Comparison of ENCODE assay signal across 15 cellular contexts in the genomic region with DNA sequence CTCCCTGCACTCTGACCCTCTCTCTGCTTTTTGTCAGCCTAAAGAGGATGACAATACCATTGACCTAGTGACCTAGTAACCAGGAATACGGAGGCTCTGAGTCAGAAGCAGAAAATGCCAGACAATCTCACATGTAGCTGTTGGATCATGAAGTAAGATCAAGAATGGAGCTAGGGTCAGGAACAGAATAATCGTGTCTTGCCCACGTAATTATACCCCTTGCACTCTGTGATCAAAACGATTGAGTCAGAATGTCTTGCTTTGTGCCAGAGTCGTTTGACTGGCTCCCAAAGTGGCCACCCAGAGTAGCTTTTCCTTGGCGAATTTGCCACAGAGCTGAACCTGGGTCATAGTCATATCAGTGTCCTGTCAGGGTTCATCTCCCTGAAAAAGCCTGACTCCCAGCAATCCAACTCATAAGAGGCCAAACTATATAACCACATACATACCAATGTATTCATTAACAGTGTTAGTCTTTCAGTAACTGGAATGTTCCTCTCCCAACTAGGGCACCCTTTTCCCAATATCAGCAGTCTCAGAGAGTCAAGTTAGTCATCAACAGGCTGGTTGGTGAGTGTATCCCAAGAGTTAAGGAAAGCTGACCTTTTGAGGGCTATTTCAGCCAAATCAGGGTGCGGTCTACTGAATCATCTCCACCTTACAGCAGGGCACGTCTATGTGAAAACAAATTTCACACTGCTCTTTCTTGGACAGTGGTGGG. TPM values are rescaled to one million over a fixed set of nuclear protein-coding genes. Genes with fewer than 3 reads are reported as not detected.
DNase-seq lines count a peak whose midpoint lies in the region; ATAC-seq and TF ChIP-seq lines count a peak whose summit lies in the region.
"Had no signal": no experiment of that assay in that cellular context is flagged by ENCODE, and none has a peak within 500 bp of the region (broad histone marks: within the 10 kb centered on the region; RNA-seq: fewer than 3 reads in every experiment).

No MANE protein-coding gene starts in this region.

- H3K36me3 Mint-ChIP-seq in progenitor cell of endocrine pancreas (ENCODE audit: insufficient read depth): no peaks in the 10 kb centered on the region
- H3K36me3 Mint-ChIP-seq: memory B cell had no signal

- H3K4me3 Mint-ChIP-seq in progenitor cell of endocrine pancreas (ENCODE audit: low read depth): no peak overlapping the region
- H3K4me3 Mint-ChIP-seq: memory B cell had no signal

- H3K27ac Mint-ChIP-seq in progenitor cell of endocrine pancreas: peak overlapping the region; percentile 45
- H3K27ac Mint-ChIP-seq: memory B cell had no signal

- DNase-seq in GM03348 (ENCODE audit: low spot score): peak; percentile 63
- DNase-seq in SJCRH30: peak in 1 of 2 experiments; percentile 14
- DNase-seq in fibroblast of gingiva (ENCODE audit: low read depth): peak; percentile 66
- no peak for DNase-seq in progenitor cell of endocrine pancreas (ENCODE audit: low spot score, unreplicated experiment)
- no peak for DNase-seq in DMS 273 treated with DMSO at 0.1 percent for 48 hours (lab: John Stamatoyannopoulos, UW)
- no peak for DNase-seq in NCI-H82 treated with DMSO at 0.1 percent for 48 hours (lab: John Stamatoyannopoulos, UW; ENCODE audit: unreplicated experiment)
- DNase-seq in NCI-H1048 (lab: John Stamatoyannopoulos, UW): no peak
- DNase-seq: activated CD4-positive, alpha-beta T cell treated with anti-CD3 and anti-CD28 coated beads, Interleukin-2, amount 50 U/mL, for 48 hours; amygdala; DMS153; NCI-H510A treated with DMSO at 0.1 percent for 48 hours; stimulated activated CD8-positive, alpha-beta memory T cell treated with anti-CD3 and anti-CD28 coated beads, Interleukin-4, amount 100 ng/mL, for 48 hours had no signal

- ATAC-seq in GM18502 (IDR thresholded peaks at IDR 0.05; ENCODE audit: poor library complexity, unreplicated experiment): no peak

- 0 out of 2 replicates have a peak overlapping the region, but pooled peaks have one; percentile 2 for H3K27ac ChIP-seq in SJCRH30

- no peak overlapping the region for H3K4me3 ChIP-seq in SJCRH30
- H3K4me3 ChIP-seq: skin epidermis had no signal

- H3K4me1 Mint-ChIP-seq in progenitor cell of endocrine pancreas (ENCODE audit: low read depth): peaks cover 16% of the 10 kb centered on the region

- H3K9me3 ChIP-seq in SJCRH30 (replicated peaks): no peaks in the 10 kb centered on the region

- TF ChIP-seq CTCF in progenitor cell of endocrine pancreas (IDR thresholded peaks at IDR 0.05; ENCODE audit: unreplicated experiment): no peak

- no peaks in the 10 kb centered on the region for H3K27me3 ChIP-seq in SJCRH30

- H3K9me3 Mint-ChIP-seq in progenitor cell of endocrine pancreas (ENCODE audit: low read depth): no peaks in the 10 kb centered on the region
- H3K9me3 Mint-ChIP-seq: memory B cell had no signal

- H3K4me1 ChIP-seq in SJCRH30: peaks cover 38% of the 10 kb centered on the region

- H3K36me3 ChIP-seq in SJCRH30: no peaks in the 10 kb centered on the region

- H3K27me3 Mint-ChIP-seq in progenitor cell of endocrine pancreas: no peaks in the 10 kb centered on the region
- H3K27me3 Mint-ChIP-seq: memory B cell had no signal

RNA-seq across cellular contexts. Expression of a gene that starts 5.0 kb away (rescaled TPM):
- total RNA-seq in SJCRH30 (2014; rRNA removed; shearing (Covaris generic)): 179 and 180 TPM in 2 replicates
- total RNA-seq in progenitor cell of endocrine pancreas: 175 and 177 TPM in 2 replicates

Comparison
In these comparisons a context has a peak if more than half of its experiments do, and no peak if none do; other contexts are left out.
1. DNase-seq: peak in GM03348 (single experiment) and fibroblast of gingiva (single experiment); none in progenitor cell of endocrine pancreas (single experiment), DMS 273 treated with DMSO at 0.1 percent for 48 hours (single experiment), NCI-H82 treated with DMSO at 0.1 percent for 48 hours (single experiment) and NCI-H1048 (single experiment).